Comparison of ENCODE assay signal across 10 cellular contexts in the genomic region with DNA sequence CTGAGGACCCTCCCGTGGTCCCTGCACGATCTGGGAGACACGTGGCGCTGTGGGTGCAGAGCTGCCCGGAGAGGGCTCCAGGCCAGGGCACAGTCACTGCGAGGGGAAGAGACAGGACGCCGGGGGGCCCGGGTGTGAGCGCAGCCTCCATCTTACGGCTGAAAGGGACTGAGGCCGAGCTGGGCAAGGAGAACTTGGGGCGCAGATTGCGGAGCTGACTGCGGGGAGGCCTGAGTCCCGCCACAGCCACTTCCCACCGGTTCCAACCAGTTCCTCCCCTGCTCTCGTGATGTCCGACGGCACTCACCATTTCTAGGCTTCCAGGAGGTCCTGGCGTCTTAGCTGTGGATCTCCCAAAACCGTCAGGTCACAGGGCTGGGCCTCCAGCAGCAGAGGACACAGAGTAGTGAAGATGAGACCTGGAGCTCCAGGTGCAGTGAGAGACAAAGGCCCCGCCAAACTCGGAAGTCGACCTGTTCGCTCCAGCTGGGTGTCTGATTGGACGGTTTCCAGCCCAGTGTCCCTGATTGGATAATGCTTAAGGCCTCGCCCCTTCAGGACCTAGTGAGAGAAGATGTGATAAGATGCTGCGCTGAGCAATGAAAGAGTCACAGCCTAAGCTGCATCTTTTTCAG. TPM values are rescaled to one million over a fixed set of nuclear protein-coding genes. Genes with fewer than 3 reads are reported as not detected.
DNase-seq lines count a peak whose midpoint lies in the region; ATAC-seq and TF ChIP-seq lines count a peak whose summit lies in the region.
"Had no signal": no experiment of that assay in that cellular context is flagged by ENCODE, and none has a peak within 500 bp of the region (broad histone marks: within the 10 kb centered on the region; RNA-seq: fewer than 3 reads in every experiment).

No MANE protein-coding gene starts in this region.

- no peak overlapping the region for H3K18ac ChIP-seq in mesenchymal stem cell (ENCODE audit: low read depth in 1 of 2, low read length in 2 of 2)

- H3K4me3 Mint-ChIP-seq in activated naive CD8-positive, alpha-beta T cell treated with anti-CD3 and anti-CD28 coated beads, Interleukin-2, amount 10 ng/mL, durations not matched to agents 7 days and 5 days = peak overlapping the region; percentile 77

- H3K9me3 ChIP-seq in left ventricle myocardium inferior (replicated peaks) = no peaks in the 10 kb centered on the region
- no peaks in the 10 kb centered on the region for H3K9me3 ChIP-seq in right atrium auricular region
- peaks cover 0 to 3% of the 10 kb centered on the region in 2 donors for H3K9me3 ChIP-seq in muscle layer of duodenum (ENCODE audit: control insufficient read depth in 1 of 2, low read length in 2 of 2)
- H3K9me3 ChIP-seq in upper lobe of right lung = no peaks in the 10 kb centered on the region
- H3K9me3 ChIP-seq in mesenchymal stem cell (ENCODE audit: control insufficient read depth, low read length) = peaks cover 55% of the 10 kb centered on the region

- H3K9ac ChIP-seq in mesenchymal stem cell (ENCODE audit: low read length) = no peak overlapping the region

- no peak overlapping the region for H3K4me2 ChIP-seq in mesenchymal stem cell (ENCODE audit: low read length, poor library complexity, severe bottlenecking)

- H3K36me3 Mint-ChIP-seq in activated naive CD8-positive, alpha-beta T cell treated with anti-CD3 and anti-CD28 coated beads, Interleukin-2, amount 10 ng/mL, durations not matched to agents 7 days and 5 days = peaks cover 34% of the 10 kb centered on the region

- ATAC-seq in activated naive CD8-positive, alpha-beta T cell treated with anti-CD3 and anti-CD28 coated beads, Interleukin-2, amount 10 ng/mL, durations not matched to agents 7 days and 5 days (ENCODE audit: low read depth) = peak; percentile 44
- no peak for ATAC-seq in upper lobe of right lung

- H2BK120ac ChIP-seq in mesenchymal stem cell (ENCODE audit: low read depth, low read length) = no peak overlapping the region

- no peak overlapping the region for H3K27ac ChIP-seq in left ventricle myocardium inferior (replicated peaks)
- no peak overlapping the region for H3K27ac ChIP-seq in right atrium auricular region
- no peak overlapping the region for H3K27ac ChIP-seq in muscle layer of duodenum (ENCODE audit: low read length)
- no peak overlapping the region for H3K27ac ChIP-seq in upper lobe of right lung
- no peak overlapping the region for H3K27ac ChIP-seq in mesenchymal stem cell (ENCODE audit: low read length, poor library complexity, severe bottlenecking)
- H3K27ac ChIP-seq: epithelial cell of prostate had no signal

- POLR2A ChIA-PET in activated naive CD8-positive, alpha-beta T cell treated with anti-CD3 and anti-CD28 coated beads, Interleukin-2, amount 10 ng/mL, durations not matched to agents 7 days and 5 days (lab: Charles Lee) = interaction anchor here (0.8 to 2.4 kb wide), 4 partner anchors 9 to 482 kb away, joined by 3 to 13 read pairs (median 6); partner anchors contain the start of genes ZNF506 and ZNF93

- H3K14ac ChIP-seq in mesenchymal stem cell (ENCODE audit: low read length in 2 of 2) = no peak overlapping the region

- H3K4me1 Mint-ChIP-seq in activated naive CD8-positive, alpha-beta T cell treated with anti-CD3 and anti-CD28 coated beads, Interleukin-2, amount 10 ng/mL, durations not matched to agents 7 days and 5 days = peaks cover 8% of the 10 kb centered on the region

- H3K4me3 ChIP-seq in left ventricle myocardium inferior (peak overlapping the region; percentile 45), right atrium auricular region (peak overlapping the region in 1 of 2 donors; percentile 31), muscle layer of duodenum (ENCODE audit: low read depth in 1 of 2, low read length in 2 of 2) (peak overlapping the region; percentile 21 to 32), upper lobe of right lung (peak overlapping the region; percentile 8), mesenchymal stem cell (ENCODE audit: insufficient read depth in 1 of 2, low read depth in 1 of 2, low read length in 2 of 2) (no peak overlapping the region)

- 21% methylated on average over 24 of the region's 29 CpGs for WGBS in mesenchymal stem cell

- no peak overlapping the region for H4K91ac ChIP-seq in mesenchymal stem cell (ENCODE audit: low read length)

- H4K8ac ChIP-seq in mesenchymal stem cell (ENCODE audit: low read length) = no peak overlapping the region

- H3K4me1 ChIP-seq in left ventricle myocardium inferior (peaks cover 5% of the 10 kb centered on the region), right atrium auricular region (no peaks in the 10 kb centered on the region), muscle layer of duodenum (ENCODE audit: control insufficient read depth in 1 of 2, insufficient read depth in 2 of 2, low read length in 2 of 2) (peaks cover 0 to 4% of the 10 kb centered on the region in 2 donors), upper lobe of right lung (no peaks in the 10 kb centered on the region), mesenchymal stem cell (ENCODE audit: control insufficient read depth, insufficient read depth, low read depth, low read length) (no peaks in the 10 kb centered on the region)

- H3K79me1 ChIP-seq in mesenchymal stem cell (replicated peaks; ENCODE audit: low read length, poor library complexity, severe bottlenecking) = no peaks in the 10 kb centered on the region

- no peak overlapping the region for H2AK5ac ChIP-seq in mesenchymal stem cell (ENCODE audit: low read length, severe bottlenecking)

- intact Hi-C loops in left ventricle myocardium inferior (cut with micrococcal nuclease) = no loop called here
- intact Hi-C loops in upper lobe of right lung (cut with DNase I) = no loop called here

- H3K27me3 ChIP-seq in left ventricle myocardium inferior (ENCODE audit: low read depth) = peaks cover 26% of the 10 kb centered on the region
- H3K27me3 ChIP-seq in right atrium auricular region = no peaks in the 10 kb centered on the region
- no peaks in the 10 kb centered on the region for H3K27me3 ChIP-seq in muscle layer of duodenum (ENCODE audit: low read depth, low read length)
- H3K27me3 ChIP-seq in upper lobe of right lung = no peaks in the 10 kb centered on the region
- H3K27me3 ChIP-seq in mesenchymal stem cell (ENCODE audit: control insufficient read depth in 1 of 2, insufficient read depth in 1 of 2, low read length in 2 of 2) = no peaks in the 10 kb centered on the region

- H3K27ac Mint-ChIP-seq in activated naive CD8-positive, alpha-beta T cell treated with anti-CD3 and anti-CD28 coated beads, Interleukin-2, amount 10 ng/mL, durations not matched to agents 7 days and 5 days = peak overlapping the region; percentile 72

- peaks cover 27% of the 10 kb centered on the region for H3K9me3 Mint-ChIP-seq in activated naive CD8-positive, alpha-beta T cell treated with anti-CD3 and anti-CD28 coated beads, Interleukin-2, amount 10 ng/mL, durations not matched to agents 7 days and 5 days

- DNase-seq in left ventricle myocardium inferior = no peak
- no peak for DNase-seq in right atrium auricular region (ENCODE audit: low spot score)
- peak; percentile 48 for DNase-seq in activated naive CD8-positive, alpha-beta T cell treated with anti-CD3 and anti-CD28 coated beads, Interleukin-2, amount 10 ng/mL, durations not matched to agents 7 days and 5 days
- DNase-seq in upper lobe of right lung = no peak
- no peak for DNase-seq in mesenchymal stem cell
- no peak for DNase-seq in NCI-H82 (lab: John Stamatoyannopoulos, UW)
- no peak for DNase-seq in NOMO-1 treated with DMSO at 0.1 percent for 48 hours (lab: John Stamatoyannopoulos, UW; ENCODE audit: unreplicated experiment)
- DNase-seq: RPMI8226 had no signal

- no peaks in the 10 kb centered on the region for H3K27me3 Mint-ChIP-seq in activated naive CD8-positive, alpha-beta T cell treated with anti-CD3 and anti-CD28 coated beads, Interleukin-2, amount 10 ng/mL, durations not matched to agents 7 days and 5 days

- no peak overlapping the region for H2BK12ac ChIP-seq in mesenchymal stem cell (ENCODE audit: low read length in 2 of 2)

- no peak overlapping the region for H2BK15ac ChIP-seq in mesenchymal stem cell (ENCODE audit: low read depth, poor library complexity, severe bottlenecking)

- TF ChIP-seq CTCF in left ventricle myocardium inferior (IDR thresholded peaks at IDR 0.05; ENCODE audit: borderline replicate concordance) (no peak), right atrium auricular region (IDR thresholded peaks at IDR 0.05) (no peak), upper lobe of right lung (IDR thresholded peaks at IDR 0.05) (no peak)

- H3K4ac ChIP-seq in mesenchymal stem cell (ENCODE audit: low read depth in 1 of 2, low read length in 2 of 2) = no peak overlapping the region

- no peak overlapping the region for H3K23ac ChIP-seq in mesenchymal stem cell (ENCODE audit: low read length in 2 of 2)

- H3K36me3 ChIP-seq in left ventricle myocardium inferior (no peaks in the 10 kb centered on the region), right atrium auricular region (no peaks in the 10 kb centered on the region), muscle layer of duodenum (ENCODE audit: control insufficient read depth in 1 of 2, insufficient read depth in 2 of 2, low read length in 2 of 2) (no peaks in the 10 kb centered on the region), upper lobe of right lung (no peaks in the 10 kb centered on the region), mesenchymal stem cell (ENCODE audit: control insufficient read depth in 1 of 2, insufficient read depth in 2 of 2, low read depth in 1 of 2, low read length in 2 of 2) (no peaks in the 10 kb centered on the region)

- no peak overlapping the region for H2AFZ ChIP-seq in mesenchymal stem cell (ENCODE audit: low read depth, low read length)

- no peak overlapping the region for H2BK5ac ChIP-seq in mesenchymal stem cell (ENCODE audit: low read depth, low read length, poor library complexity, severe bottlenecking)

RNA-seq across cellular contexts. Expression of gene ZNF253, which starts 4.8 kb away (rescaled TPM):
- total RNA-seq in left ventricle myocardium inferior (9.2 TPM), right atrium auricular region (1 to 10 TPM; 5.0 to 6.6 TPM), upper lobe of right lung (8.1 TPM)
- total RNA-seq in activated naive CD8-positive, alpha-beta T cell treated with anti-CD3 and anti-CD28 coated beads, Interleukin-2, amount 10 ng/mL, durations not matched to agents 7 days and 5 days = 10 to 100 TPM; 25.6 to 32.4 TPM
- 5.1 TPM for polyA plus RNA-seq in mesenchymal stem cell (2013, experiment 1 of 2)
- 4.8 TPM for polyA plus RNA-seq in mesenchymal stem cell (2013, experiment 2 of 2)

RNA-seq across cellular contexts. Expression of gene ZNF506, which starts 39.3 kb away (rescaled TPM):
- total RNA-seq in left ventricle myocardium inferior (10.0 TPM), right atrium auricular region (10 to 100 TPM; 14.2 to 18.2 TPM), upper lobe of right lung (22.1 TPM)
- total RNA-seq in activated naive CD8-positive, alpha-beta T cell treated with anti-CD3 and anti-CD28 coated beads, Interleukin-2, amount 10 ng/mL, durations not matched to agents 7 days and 5 days = 10 to 100 TPM; 39.4 to 41.5 TPM
- 8.5 TPM for polyA plus RNA-seq in mesenchymal stem cell (2013, experiment 1 of 2)
- 8.5 TPM for polyA plus RNA-seq in mesenchymal stem cell (2013, experiment 2 of 2)

RNA-seq across cellular contexts. Expression of gene ZNF93, which starts 39.9 kb away (rescaled TPM):
- total RNA-seq in left ventricle myocardium inferior = 1.3 TPM
- 1 to 10 TPM; 1.7 to 4.0 TPM for total RNA-seq in right atrium auricular region
- total RNA-seq in activated naive CD8-positive, alpha-beta T cell treated with anti-CD3 and anti-CD28 coated beads, Interleukin-2, amount 10 ng/mL, durations not matched to agents 7 days and 5 days = 10 to 100 TPM; 20.3 to 22.2 TPM
- total RNA-seq in upper lobe of right lung = 1.9 TPM
- 3.6 TPM for polyA plus RNA-seq in mesenchymal stem cell (2013, experiment 1 of 2)
- 4.1 TPM for polyA plus RNA-seq in mesenchymal stem cell (2013, experiment 2 of 2)

Comparison
In these comparisons a context has a peak if more than half of its experiments do, and no peak if none do; other contexts are left out.
1. H3K4me3 ChIP-seq: peak in left ventricle myocardium inferior (single experiment), muscle layer of duodenum (2 of 2) and upper lobe of right lung (single experiment); none in mesenchymal stem cell (0 of 2).